ENCODE assay signal across 8 cellular contexts in the genomic region with DNA sequence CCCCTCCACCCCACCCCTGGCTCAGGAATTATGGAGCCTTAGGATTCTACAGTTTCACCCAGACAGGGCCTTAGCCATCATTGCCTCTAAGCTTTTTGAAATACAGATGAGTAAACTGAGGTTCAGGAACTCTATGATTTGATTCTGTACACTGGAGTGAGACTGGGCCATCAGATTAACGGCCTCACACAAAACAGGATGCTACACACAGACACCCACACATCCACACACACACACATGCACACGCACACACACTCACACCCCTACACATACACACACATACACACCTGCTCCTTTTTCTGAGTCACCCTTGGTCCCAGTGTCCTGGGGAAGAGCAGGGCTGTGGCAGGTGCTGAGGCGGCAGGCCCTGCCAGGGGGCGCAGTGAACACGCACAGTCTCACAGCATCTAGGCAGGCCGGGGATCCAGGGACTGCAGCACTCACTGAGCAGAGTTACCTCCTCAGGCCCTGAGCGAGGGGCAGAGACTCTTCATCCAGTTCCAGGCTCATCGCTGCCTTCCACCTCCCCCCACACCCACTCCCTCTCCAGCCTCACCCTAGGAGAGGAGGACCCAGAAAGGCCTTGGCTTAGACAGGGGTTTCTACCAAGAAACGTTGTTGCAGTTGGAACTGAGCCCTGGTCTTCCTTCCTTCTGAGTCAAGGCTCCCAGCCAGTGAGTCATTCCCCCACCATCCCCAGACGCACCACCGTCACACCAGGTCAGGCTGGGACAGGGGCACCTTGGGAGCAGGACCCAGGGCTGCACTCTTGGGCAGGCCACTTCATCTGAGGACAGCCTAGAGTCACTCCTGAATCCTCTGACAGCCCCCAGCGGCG.
DNase-seq lines count a peak whose midpoint lies in the region; ATAC-seq and TF ChIP-seq lines count a peak whose summit lies in the region.

No MANE protein-coding gene starts in this region.

- no peaks in the 10 kb centered on the region for H3K36me3 ChIP-seq in esophagus squamous epithelium

- no peak overlapping the region for H3K4me3 ChIP-seq in esophagus squamous epithelium

- no peak overlapping the region for H3K27ac Mint-ChIP-seq in activated naive CD8-positive, alpha-beta T cell treated with anti-CD3 and anti-CD28 coated beads, Interleukin-2, amount 50 U/mL, for 24 hours

- no peaks in the 10 kb centered on the region for H3K27me3 ChIP-seq in esophagus squamous epithelium

- ATAC-seq in omental fat pad (ENCODE audit: low FRiP score) (peak; percentile 76), HG03354 (IDR thresholded peaks at IDR 0.05; ENCODE audit: poor library complexity, severe bottlenecking, unreplicated experiment) (no peak)
- no peak for ATAC-seq in activated naive CD8-positive, alpha-beta T cell treated with anti-CD3 and anti-CD28 coated beads, Interleukin-2, amount 50 U/mL, for 24 hours

- peaks cover 0 to 33% (median 18%) of the 10 kb centered on the region in 3 donors for H3K4me1 ChIP-seq in esophagus squamous epithelium

- no peak for TF ChIP-seq POLR2A in esophagus squamous epithelium (IDR thresholded peaks at IDR 0.05)

- H3K9me3 ChIP-seq in esophagus squamous epithelium: no peaks in the 10 kb centered on the region

- peak overlapping the region; percentile 61 to 87 (median 76) for H3K27ac ChIP-seq in esophagus squamous epithelium

- 25 to 79% methylated on average over 2 to 4 of the region's 13 CpGs for WGBS in esophagus squamous epithelium, 2 donors

- intact Hi-C loops in esophagus squamous epithelium (cut with DNase I): no loop called here

- no peaks in the 10 kb centered on the region for H3K36me3 Mint-ChIP-seq in activated naive CD8-positive, alpha-beta T cell treated with anti-CD3 and anti-CD28 coated beads, Interleukin-2, amount 50 U/mL, for 24 hours (ENCODE audit: low read depth)

- H3K9me3 Mint-ChIP-seq in activated naive CD8-positive, alpha-beta T cell treated with anti-CD3 and anti-CD28 coated beads, Interleukin-2, amount 50 U/mL, for 24 hours: no peaks in the 10 kb centered on the region

- H3K4me3 Mint-ChIP-seq in activated naive CD8-positive, alpha-beta T cell treated with anti-CD3 and anti-CD28 coated beads, Interleukin-2, amount 50 U/mL, for 24 hours: no peak overlapping the region

- peaks cover 6% of the 10 kb centered on the region for H3K4me1 Mint-ChIP-seq in activated naive CD8-positive, alpha-beta T cell treated with anti-CD3 and anti-CD28 coated beads, Interleukin-2, amount 50 U/mL, for 24 hours

- DNase-seq in A172 (ENCODE audit: low spot score) (peak; percentile 98), GOT3 (lab: John Stamatoyannopoulos, UW) (peak; percentile 48), esophagus squamous epithelium (lab: John Stamatoyannopoulos, UW) (no peak), omental fat pad (ENCODE audit: low spot score) (no peak), occipital lobe (lab: John Stamatoyannopoulos, UW) (no peak)
- no peak for DNase-seq in activated naive CD8-positive, alpha-beta T cell treated with anti-CD3 and anti-CD28 coated beads, Interleukin-2, amount 50 U/mL, for 24 hours

- peak in 2 of 6 experiments; percentile 6 to 43 for TF ChIP-seq CTCF in esophagus squamous epithelium (IDR thresholded peaks at IDR 0.05)
- no peak for TF ChIP-seq CTCF in omental fat pad (IDR thresholded peaks at IDR 0.05)

- peaks cover 2% of the 10 kb centered on the region for H3K27me3 Mint-ChIP-seq in activated naive CD8-positive, alpha-beta T cell treated with anti-CD3 and anti-CD28 coated beads, Interleukin-2, amount 50 U/mL, for 24 hours

TF ChIP-seq in PFSK-1, 5 proteins besides CTCF, POLR2A, EP300 and RAD21:
- TF ChIP-seq FOXP2 (optimal IDR thresholded peaks at IDR 0.05; ENCODE audit: borderline replicate concordance, extremely low read depth, extremely low read length, insufficient read depth) (peak; percentile 53), POLR2AphosphoS5 (IDR thresholded peaks at IDR 0.05; ENCODE audit: low read depth, low read length) (no peak)

Comparison
In these comparisons a context has a peak if more than half of its experiments do, and no peak if none do; other contexts are left out.
1. DNase-seq: peak in A172 (single experiment) and GOT3 (single experiment); none in esophagus squamous epithelium (single experiment), omental fat pad (single experiment), occipital lobe (single experiment) and activated naive CD8-positive, alpha-beta T cell treated with anti-CD3 and anti-CD28 coated beads, Interleukin-2, amount 50 U/mL, for 24 hours (single experiment).